Comparison of ENCODE assay signal across 11 cellular contexts in genomic region chr2:42249887-42250286, GRCh38.
DNase-seq lines count a peak whose midpoint lies in the region; ATAC-seq and TF ChIP-seq lines count a peak whose summit lies in the region.
"Had no signal": no experiment of that assay in that cellular context is flagged by ENCODE, and none has a peak within 500 bp of the region (broad histone marks: within the 10 kb centered on the region; RNA-seq: fewer than 3 reads in every experiment).

No MANE protein-coding gene starts in this region.

- POLR2A ChIA-PET in naive thymus-derived CD8-positive, alpha-beta T cell (lab: Charles Lee): no interaction called here
- POLR2A ChIA-PET in SK-N-SH (lab: Yijun Ruan, JAX): no interaction called here
- POLR2A ChIA-PET in CD4-positive, alpha-beta memory T cell (lab: Charles Lee; ENCODE audit: partially characterized antibody): interaction anchor here (1.5 to 1.6 kb wide), 2 partner anchors 8 to 11 kb away, joined by 3 to 4 read pairs; no protein-coding TSS in a partner anchor

- CTCF ChIA-PET in SK-N-SH (lab: Yijun Ruan, JAX): interaction anchor here (0.7 to 1.5 kb wide), 5 partner anchors 11 to 163 kb away, joined by 3 to 5 read pairs (median 3); no protein-coding TSS in a partner anchor
- CTCF ChIA-PET in CD4-positive, alpha-beta memory T cell (lab: Charles Lee; ENCODE audit: partially characterized antibody): interaction anchor here (1.0 to 3.3 kb wide), 5 partner anchors 11 to 162 kb away, joined by 3 to 13 read pairs (median 3); no protein-coding TSS in a partner anchor

- no peak for TF ChIP-seq EP300 in SK-N-SH (IDR thresholded peaks at IDR 0.05; ENCODE audit: borderline replicate concordance in 1 of 2, low read depth in 1 of 2, low read length in 1 of 2)

- H3K4me1 ChIP-seq in SJCRH30 (peaks cover 18% of the 10 kb centered on the region), SK-N-SH (ENCODE audit: control insufficient read depth in 1 of 2, insufficient read depth in 2 of 2, low read depth in 1 of 2, low read length in 1 of 2) (no peaks in the 10 kb centered on the region; a peak in 1 of 4 replicates)
- H3K4me1 ChIP-seq in CD4-positive, alpha-beta memory T cell (ENCODE audit: insufficient read depth, low read length): peaks cover 52% of the 10 kb centered on the region

- H3K27me3 ChIP-seq in SJCRH30: no peaks in the 10 kb centered on the region
- no peaks in the 10 kb centered on the region for H3K27me3 ChIP-seq in SK-N-SH (ENCODE audit: insufficient read depth)
- no peaks in the 10 kb centered on the region for H3K27me3 ChIP-seq in CD4-positive, alpha-beta memory T cell (ENCODE audit: insufficient read depth, low read length)
- H3K27me3 ChIP-seq: tibial nerve had no signal

- no peaks in the 10 kb centered on the region for H3K9me3 Mint-ChIP-seq in naive thymus-derived CD8-positive, alpha-beta T cell
- peaks cover 0 to 1% (median 0%) of the 10 kb centered on the region in 8 donors for H3K9me3 Mint-ChIP-seq in CD4-positive, alpha-beta memory T cell

- peaks cover 15% of the 10 kb centered on the region; the same call in 1 of the 2 replicates for H3K79me2 ChIP-seq in SK-N-SH (ENCODE audit: insufficient read depth)

- TF ChIP-seq CTCF in 22Rv1 (IDR thresholded peaks at IDR 0.05): no peak
- TF ChIP-seq CTCF in SK-N-SH (IDR thresholded peaks at IDR 0.05): no peak

- no peaks in the 10 kb centered on the region for H3K9me2 ChIP-seq in SK-N-SH

- H3K36me3 Mint-ChIP-seq in naive thymus-derived CD8-positive, alpha-beta T cell: peaks cover 8 to 52% (median 21%) of the 10 kb centered on the region in 3 donors
- peaks cover 46 to 53% of the 10 kb centered on the region in 2 donors for H3K36me3 Mint-ChIP-seq in CD4-positive, alpha-beta memory T cell

- peak overlapping the region in 5 of 10 donors; percentile 1 to 37 (median 10) for H3K27ac Mint-ChIP-seq in naive thymus-derived CD8-positive, alpha-beta T cell
- peak overlapping the region in 2 of 7 donors; percentile 30 to 47 for H3K27ac Mint-ChIP-seq in CD4-positive, alpha-beta memory T cell

- H3K9me3 ChIP-seq in SJCRH30 (replicated peaks) (no peaks in the 10 kb centered on the region), SK-N-SH (no peaks in the 10 kb centered on the region; the same call in 1 of the 2 replicates)
- H3K9me3 ChIP-seq in CD4-positive, alpha-beta memory T cell (ENCODE audit: control insufficient read depth in 1 of 2, low read length in 2 of 2): no peaks in the 10 kb centered on the region
- H3K9me3 ChIP-seq: tibial nerve had no signal

- H2AFZ ChIP-seq in SK-N-SH (ENCODE audit: low read depth): no peak overlapping the region

- 95% methylated on average over 3 of the region's 3 CpGs for WGBS in SK-N-SH (ENCODE audit: low lambda C conversion rate)

- no peaks in the 10 kb centered on the region for H4K20me1 ChIP-seq in SK-N-SH (ENCODE audit: insufficient read depth)

- H3K4me2 ChIP-seq in SK-N-SH: no peak overlapping the region

- H3F3A ChIP-seq in SK-N-SH (replicated peaks; ENCODE audit: insufficient read depth): no peaks in the 10 kb centered on the region

- H3K27ac ChIP-seq in 22Rv1 (0 out of 2 replicates have a peak overlapping the region, but pooled peaks have one; percentile 15), SJCRH30 (peak overlapping the region; percentile 19), SK-N-SH (ENCODE audit: low read depth in 2 of 2, low read length in 1 of 2) (no peak overlapping the region)
- no peak overlapping the region for H3K27ac ChIP-seq in CD4-positive, alpha-beta memory T cell (ENCODE audit: low read depth, low read length)
- H3K27ac ChIP-seq: tibial nerve had no signal

- peak overlapping the region in 2 of 10 donors; percentile 33 to 52 for H3K4me3 Mint-ChIP-seq in naive thymus-derived CD8-positive, alpha-beta T cell
- peak overlapping the region in 1 of 8 donors; percentile 36 for H3K4me3 Mint-ChIP-seq in CD4-positive, alpha-beta memory T cell

- H3K36me3 ChIP-seq in SJCRH30 (peaks cover 18% of the 10 kb centered on the region), SK-N-SH (replicated peaks in 1 of 2; ENCODE audit: control insufficient read depth in 1 of 2, insufficient read depth in 2 of 2, low read length in 1 of 2) (peaks cover 40 to 65% of the 10 kb centered on the region in 2 experiments)
- peaks cover 14% of the 10 kb centered on the region for H3K36me3 ChIP-seq in CD4-positive, alpha-beta memory T cell (ENCODE audit: insufficient read depth, low read length)

- H3K4me3 ChIP-seq in SJCRH30 (no peak overlapping the region), SK-N-SH (ENCODE audit: low read depth in 2 of 2, low read length in 1 of 2) (no peak overlapping the region)
- no peak overlapping the region for H3K4me3 ChIP-seq in CD4-positive, alpha-beta memory T cell (ENCODE audit: low read length in 2 of 2)
- H3K4me3 ChIP-seq: tibial nerve had no signal

- H3K4me1 Mint-ChIP-seq in naive thymus-derived CD8-positive, alpha-beta T cell: peaks cover 30 to 74% (median 63%) of the 10 kb centered on the region in 4 donors
- peaks cover 58 to 72% (median 67%) of the 10 kb centered on the region in 4 donors for H3K4me1 Mint-ChIP-seq in CD4-positive, alpha-beta memory T cell

- no peaks in the 10 kb centered on the region for H3K27me3 Mint-ChIP-seq in naive thymus-derived CD8-positive, alpha-beta T cell
- H3K27me3 Mint-ChIP-seq in CD4-positive, alpha-beta memory T cell: no peaks in the 10 kb centered on the region

- DNase-seq in NCI-H1092 treated with DMSO at 0.1 percent for 48 hours (lab: John Stamatoyannopoulos, UW): peak; percentile 49
- peak; percentile 72 to 92 for DNase-seq in SJCRH30
- DNase-seq in kidney tubule cell (ENCODE audit: low spot score): peak; percentile 51
- DNase-seq in naive thymus-derived CD8-positive, alpha-beta T cell: no peak
- DNase-seq in SK-N-SH: no peak
- DNase-seq in stimulated activated naive CD4-positive, alpha-beta T cell (lab: John Stamatoyannopoulos, UW): no peak
- no peak for DNase-seq in CD4-positive, alpha-beta memory T cell
- DNase-seq: effector CD8-positive, alpha-beta T cell; stimulated activated CD4-positive, alpha-beta T cell treated with anti-CD3 and anti-CD28 coated beads, Interleukin-2, amount 100 ng/mL, for 24 hours had no signal

- ATAC-seq in naive thymus-derived CD8-positive, alpha-beta T cell: no peak

- no peak for TF ChIP-seq RAD21 in SK-N-SH (IDR thresholded peaks at IDR 0.05; ENCODE audit: low read length)

- no peak overlapping the region for H3K9ac ChIP-seq in SK-N-SH

- intact Hi-C loops in CD4-positive, alpha-beta memory T cell (cut with micrococcal nuclease): loop anchor here (5.0 kb wide), 1 partner anchor 47 kb away; no protein-coding TSS in a partner anchor

TF ChIP-seq in SK-N-SH, 30 proteins besides CTCF, POLR2A, EP300 and RAD21:
- no peak for TF ChIP-seq TEAD4 (IDR thresholded peaks at IDR 0.05; ENCODE audit: borderline replicate concordance, insufficient read depth)
- no peak for TF ChIP-seq JUND (IDR thresholded peaks at IDR 0.05)
- no peak for TF ChIP-seq MEF2A (IDR thresholded peaks at IDR 0.05; ENCODE audit: borderline replicate concordance, low read depth)
- TF ChIP-seq SIN3A (IDR thresholded peaks at IDR 0.05; ENCODE audit: borderline replicate concordance, low read depth, low read length): no peak
- no peak for TF ChIP-seq ELF1 (IDR thresholded peaks at IDR 0.05)
- TF ChIP-seq TAF1 (IDR thresholded peaks at IDR 0.05; ENCODE audit: borderline replicate concordance, low read depth, low read length): no peak
- TF ChIP-seq RFX5 (IDR thresholded peaks at IDR 0.05; ENCODE audit: low read length): no peak
- no peak for TF ChIP-seq SMC3 (IDR thresholded peaks at IDR 0.05; ENCODE audit: low read depth, low read length)
- no peak for TF ChIP-seq PBX3 (IDR thresholded peaks at IDR 0.05)
- TF ChIP-seq FOSL2 (IDR thresholded peaks at IDR 0.05; ENCODE audit: borderline replicate concordance, low read depth): no peak
- TF ChIP-seq IRF3 (IDR thresholded peaks at IDR 0.05; ENCODE audit: low read depth, low read length): no peak
- TF ChIP-seq USF1 (IDR thresholded peaks at IDR 0.05; ENCODE audit: borderline replicate concordance, low read depth): no peak
- no peak for TF ChIP-seq POLR2AphosphoS5 (IDR thresholded peaks at IDR 0.05; ENCODE audit: low read depth, low read length)
- TF ChIP-seq GABPA (IDR thresholded peaks at IDR 0.05; ENCODE audit: low read depth): no peak

Comparison
In these comparisons a context has a peak if more than half of its experiments do, and no peak if none do; other contexts are left out.
1. H3K27ac ChIP-seq: peak in 22Rv1 (single experiment) and SJCRH30 (single experiment); none in SK-N-SH (0 of 2) and CD4-positive, alpha-beta memory T cell (single experiment).
2. DNase-seq: peak in NCI-H1092 treated with DMSO at 0.1 percent for 48 hours (single experiment), SJCRH30 (2 of 2) and kidney tubule cell (single experiment); none in naive thymus-derived CD8-positive, alpha-beta T cell (0 of 10), SK-N-SH (single experiment), stimulated activated naive CD4-positive, alpha-beta T cell (0 of 6) and CD4-positive, alpha-beta memory T cell (0 of 5).